1 cellular context compared by ENCODE assay signal in the genomic region with DNA sequence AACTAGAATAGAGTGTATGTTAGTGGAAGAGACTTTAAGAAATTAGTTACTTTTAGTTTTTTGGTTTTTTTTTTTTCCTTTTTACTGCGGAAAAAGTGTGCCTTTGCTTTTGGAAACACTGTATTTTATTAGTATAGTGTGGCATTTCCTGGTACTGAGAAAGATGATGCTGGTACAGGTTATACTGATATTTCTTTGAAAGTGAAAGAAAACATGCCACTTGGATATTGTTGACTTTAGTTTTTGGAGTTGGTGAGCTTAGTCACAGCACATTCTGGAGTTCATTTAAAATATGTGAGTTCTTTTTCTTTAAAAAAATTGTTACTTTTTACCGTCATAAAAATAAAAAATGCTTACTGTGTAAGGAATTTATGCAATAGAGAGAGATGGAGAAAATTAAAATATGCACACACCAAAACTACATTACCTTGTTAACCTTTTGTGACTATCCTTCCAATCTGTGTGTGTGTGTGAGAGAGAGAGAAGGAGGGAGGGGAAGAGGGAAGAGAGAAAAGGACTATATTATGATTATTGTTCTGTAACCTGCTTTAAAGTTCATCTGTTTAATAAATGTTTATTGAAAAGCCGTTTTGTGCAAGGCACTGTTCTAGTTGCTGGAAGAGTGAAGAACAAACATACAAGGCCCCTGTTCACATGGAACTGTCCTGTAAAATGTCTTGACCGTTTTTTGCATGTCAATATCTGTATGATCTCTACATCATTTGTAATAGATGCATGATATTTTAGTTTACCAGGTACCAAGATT.
TF ChIP-seq lines count a peak whose summit lies in the region.

No MANE protein-coding gene starts in this region.

TF ChIP-seq in endothelial cell of umbilical vein, 7 proteins besides CTCF, POLR2A, EP300 and RAD21:
- no peak for TF ChIP-seq JUN (IDR thresholded peaks at IDR 0.05; ENCODE audit: borderline replicate concordance, insufficient read depth, insufficient read length, low read depth)
- TF ChIP-seq GATA2 (IDR thresholded peaks at IDR 0.05; ENCODE audit: insufficient read depth, insufficient read length, low read depth, low read length) = no peak
